In genomic region chr17:81706232-81706611, GRCh38 we compare ENCODE assay signal across 1 cellular context.
TF ChIP-seq lines count a peak whose summit lies in the region.

No MANE protein-coding gene starts in this region.

TF ChIP-seq in K562, 482 proteins besides CTCF, POLR2A, EP300 and RAD21:
- TF ChIP-seq WHSC1 (IDR thresholded peaks at IDR 0.05; ENCODE audit: low read length) (no peak), DLX4 (CRISPR knock-in tag; IDR thresholded peaks at IDR 0.05) (no peak), TRIM24 (IDR thresholded peaks at IDR 0.05) (no peak), ZNF551 (CRISPR knock-in tag; IDR thresholded peaks at IDR 0.05) (no peak), SMARCC2 (IDR thresholded peaks at IDR 0.05; ENCODE audit: low read depth) (no peak), OTX1 (CRISPR knock-in tag; IDR thresholded peaks at IDR 0.05) (no peak), ZBTB33 (CRISPR knock-in tag; IDR thresholded peaks at IDR 0.05) (peak; percentile 82)
